In genomic region chr20:49270177-49270576, GRCh38 we compare ENCODE assay signal across 9 cellular contexts. TPM values are rescaled to one million over a fixed set of nuclear protein-coding genes. Genes with fewer than 3 reads are reported as not detected.
DNase-seq lines count a peak whose midpoint lies in the region; ATAC-seq and TF ChIP-seq lines count a peak whose summit lies in the region.
"Had no signal": no experiment of that assay in that cellular context is flagged by ENCODE, and none has a peak within 500 bp of the region (broad histone marks: within the 10 kb centered on the region; RNA-seq: fewer than 3 reads in every experiment).

No MANE protein-coding gene starts in this region.

- H3K9ac ChIP-seq in PC-3 (ENCODE audit: low read length) = no peak overlapping the region

- peak overlapping the region in 1 of 2 donors; percentile 61 for H3K27ac Mint-ChIP-seq in effector memory CD8-positive, alpha-beta T cell

- 47 to 63% (median 57%) methylated on average over 7 of the region's 7 CpGs for WGBS in heart left ventricle, 4 donors

- peaks cover 51 to 58% of the 10 kb centered on the region in 2 donors for H3K4me1 Mint-ChIP-seq in effector memory CD8-positive, alpha-beta T cell (ENCODE audit: low read depth in 2 of 2)

- ATAC-seq in heart left ventricle (peak in 3 of 4 donors; percentile 13 to 23 (median 15)), PC-3 (no peak), thoracic aorta (ENCODE audit: insufficient number of reproducible peaks, low FRiP score, low read depth) (no peak), GM18907 (IDR thresholded peaks at IDR 0.05; ENCODE audit: unreplicated experiment) (no peak)
- ATAC-seq in effector memory CD8-positive, alpha-beta T cell (replicated peaks) = no peak

- TF ChIP-seq CTCF in heart left ventricle (IDR thresholded peaks at IDR 0.05) (no peak), right atrium auricular region (IDR thresholded peaks at IDR 0.05) (no peak), PC-3 (conservative IDR thresholded peaks at IDR 0.05; ENCODE audit: low read depth, low read length) (no peak), thoracic aorta (IDR thresholded peaks at IDR 0.05) (no peak)

- H3K9me3 Mint-ChIP-seq in effector memory CD8-positive, alpha-beta T cell = no peaks in the 10 kb centered on the region

- no peaks in the 10 kb centered on the region for H3K27me3 Mint-ChIP-seq in effector memory CD8-positive, alpha-beta T cell

- peaks cover 0 to 92% (median 77%) of the 10 kb centered on the region in 9 donors for H3K36me3 ChIP-seq in heart left ventricle
- H3K36me3 ChIP-seq in right atrium auricular region = peaks cover 69% of the 10 kb centered on the region
- H3K36me3 ChIP-seq in PC-3 (ENCODE audit: low read depth, low read length) = peaks cover 50% of the 10 kb centered on the region
- H3K36me3 ChIP-seq in thoracic aorta = peaks cover 35% of the 10 kb centered on the region

- H3K27ac ChIP-seq in heart left ventricle (peak overlapping the region in 1 of 12 donors; percentile 22), right atrium auricular region (no peak overlapping the region), PC-3 (ENCODE audit: low read length) (no peak overlapping the region), thoracic aorta (peak overlapping the region in 1 of 2 donors; percentile 18)

- no peaks in the 10 kb centered on the region for H3F3A ChIP-seq in PC-3 (ENCODE audit: low read length, unreplicated experiment)

- CTCF ChIA-PET in PC-3 (lab: Charles Lee) = no interaction called here

- POLR2A ChIA-PET in PC-3 (lab: Charles Lee; ENCODE audit: unreplicated experiment) = no interaction called here

- H3K4me3 ChIP-seq in heart left ventricle (peak overlapping the region in 9 of 12 donors; percentile 0 to 46 (median 14)), right atrium auricular region (peak overlapping the region in 1 of 2 donors; percentile 7), PC-3 (ENCODE audit: low read length) (no peak overlapping the region), thoracic aorta (peak overlapping the region; percentile 50)

- no peak for TF ChIP-seq POLR2A in heart left ventricle (IDR thresholded peaks at IDR 0.05)

- intact Hi-C loops in heart left ventricle (cut with DNase I) = no loop called here
- intact Hi-C loops in PC-3 (cut with micrococcal nuclease) = no loop called here

- peaks cover 9 to 98% (median 46%) of the 10 kb centered on the region in 12 donors for H3K4me1 ChIP-seq in heart left ventricle
- peaks cover 0 to 66% of the 10 kb centered on the region in 2 donors for H3K4me1 ChIP-seq in right atrium auricular region
- peaks cover 6% of the 10 kb centered on the region for H3K4me1 ChIP-seq in PC-3 (ENCODE audit: insufficient read depth, low read length)
- H3K4me1 ChIP-seq in thoracic aorta (ENCODE audit: control insufficient read depth in 1 of 2, low read depth in 2 of 2) = peaks cover 21 to 58% of the 10 kb centered on the region in 2 donors

- H3K36me3 Mint-ChIP-seq in effector memory CD8-positive, alpha-beta T cell (ENCODE audit: insufficient read depth) = peaks cover 87% of the 10 kb centered on the region

- no peak overlapping the region for H2AFZ ChIP-seq in PC-3 (ENCODE audit: low read length)

- H4K20me1 ChIP-seq in PC-3 (ENCODE audit: low read length) = peaks cover 27% of the 10 kb centered on the region

- H3K79me2 ChIP-seq in PC-3 (ENCODE audit: low read length) = peaks cover 74% of the 10 kb centered on the region

- H3K9me3 ChIP-seq in heart left ventricle (no peaks in the 10 kb centered on the region), right atrium auricular region (no peaks in the 10 kb centered on the region), PC-3 (ENCODE audit: low read length) (no peaks in the 10 kb centered on the region), thoracic aorta (no peaks in the 10 kb centered on the region)

- H3K9me2 ChIP-seq in PC-3 (replicated peaks; ENCODE audit: low read length) = no peaks in the 10 kb centered on the region

- no peak overlapping the region for H3K4me2 ChIP-seq in PC-3 (ENCODE audit: low read length)

- H3K27me3 ChIP-seq in heart left ventricle = no peaks in the 10 kb centered on the region
- H3K27me3 ChIP-seq in right atrium auricular region = no peaks in the 10 kb centered on the region
- H3K27me3 ChIP-seq in PC-3 (ENCODE audit: low read length) = no peaks in the 10 kb centered on the region
- no peaks in the 10 kb centered on the region for H3K27me3 ChIP-seq in thoracic aorta (replicated peaks; ENCODE audit: insufficient read depth)

- TSS peak; percentile 16 for BruUV-seq in PC-3 (replicated peaks; lab: Mats Ljungman, UMichigan)

- peak overlapping the region; percentile 81 for H3K4me3 Mint-ChIP-seq in effector memory CD8-positive, alpha-beta T cell

- DNase-seq in heart left ventricle (no peak), right atrium auricular region (ENCODE audit: low spot score) (no peak), PC-3 (no peak), thoracic aorta (ENCODE audit: low spot score) (no peak), NCI-H1436 (lab: John Stamatoyannopoulos, UW) (no peak), GF-D8 (lab: John Stamatoyannopoulos, UW) (no peak)
- DNase-seq in effector memory CD8-positive, alpha-beta T cell = no peak
- DNase-seq: KG1 had no signal

RNA-seq across cellular contexts. Expression of gene ZNFX1, which starts 7.7 kb away (rescaled TPM):
- total RNA-seq in heart left ventricle (10 to 100 TPM; 18.2 to 55.8 (median 26.8) TPM), right atrium auricular region (10 to 100 TPM; 20.7 to 33.6 TPM), PC-3 (2014; rRNA removed) (18.8 and 18.9 TPM in 2 replicates), thoracic aorta (10 to 100 TPM; 65.3 to 74.7 TPM)
- 10 to 100 TPM in 1 of 2 donors, 1 to 10 TPM in 1; 6.4 to 16.2 TPM for polyA plus RNA-seq in heart left ventricle

RNA-seq across cellular contexts. Expression of gene DDX27, which starts 51.0 kb away (rescaled TPM):
- total RNA-seq in heart left ventricle = 10 to 100 TPM; 12.0 to 18.3 (median 13.4) TPM
- 10 to 100 TPM; 13.9 to 34.2 TPM for polyA plus RNA-seq in heart left ventricle
- 10 to 100 TPM; 10.2 to 20.6 TPM for total RNA-seq in right atrium auricular region
- total RNA-seq in PC-3 (2014; rRNA removed) = 80.8 and 97.3 TPM in 2 replicates
- total RNA-seq in thoracic aorta = 10 to 100 TPM; 35.3 to 35.9 TPM

Comparison
In these comparisons a context has a peak if more than half of its experiments do, and no peak if none do; other contexts are left out.
1. ATAC-seq: peak in heart left ventricle (3 of 4); none in PC-3 (single experiment), effector memory CD8-positive, alpha-beta T cell (single experiment), thoracic aorta (single experiment) and GM18907 (single experiment).